25 cellular contexts compared by ENCODE assay signal in the genomic region with DNA sequence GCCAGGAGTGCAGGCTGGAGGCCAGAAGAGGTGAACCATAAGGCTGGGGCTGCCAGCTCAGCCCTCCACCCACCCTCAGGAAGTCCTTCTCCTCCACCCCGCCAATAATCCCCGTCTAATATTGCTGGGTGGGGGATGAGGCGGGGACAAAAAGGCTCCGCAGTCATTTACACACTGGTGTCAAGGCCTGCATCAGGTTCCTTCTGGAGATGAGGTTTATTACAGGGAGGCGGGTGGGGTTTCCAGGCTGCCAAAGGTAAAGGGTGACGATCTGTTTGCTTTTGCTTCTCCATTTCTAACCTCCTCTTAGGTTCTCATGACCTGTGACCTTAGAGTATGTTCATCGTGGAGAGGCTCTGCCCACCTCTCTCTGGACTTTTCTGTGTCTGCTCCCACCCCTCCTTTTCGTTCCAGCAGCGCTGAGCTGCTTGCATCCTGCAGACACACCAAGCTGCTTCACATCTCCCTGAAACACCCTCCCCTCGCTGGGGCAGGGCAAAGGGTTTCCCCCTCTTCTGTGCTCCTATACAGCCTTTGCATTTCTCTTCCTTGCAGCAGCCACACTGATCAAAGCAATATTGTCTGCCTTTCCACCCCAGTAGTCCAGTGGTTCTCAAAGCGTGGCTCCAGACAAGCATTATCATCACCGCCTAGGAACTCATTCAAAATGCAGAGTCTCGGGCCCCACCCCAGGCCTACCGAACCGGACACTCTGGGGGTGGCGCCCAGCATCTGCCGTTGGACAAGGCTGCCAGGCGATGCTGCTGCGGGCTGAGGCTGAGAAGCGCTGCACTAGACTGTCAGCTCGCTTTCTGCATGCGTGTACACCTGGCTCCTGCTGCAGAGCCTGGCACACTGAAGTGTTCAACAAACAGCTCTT. TPM values are rescaled to one million over a fixed set of nuclear protein-coding genes. Genes with fewer than 3 reads are reported as not detected.
DNase-seq lines count a peak whose midpoint lies in the region; ATAC-seq, FAIRE-seq and TF ChIP-seq lines count a peak whose summit lies in the region.
"Had no signal": no experiment of that assay in that cellular context is flagged by ENCODE, and none has a peak within 500 bp of the region (broad histone marks: within the 10 kb centered on the region; RNA-seq: fewer than 3 reads in every experiment).

No MANE protein-coding gene starts in this region.

- FAIRE-seq in GM12891 (lab: Jason Lieb, UNC), result peak; percentile 82
- FAIRE-seq: colon had no signal

- no peak for ATAC-seq in GM18861 (IDR thresholded peaks at IDR 0.05; ENCODE audit: unreplicated experiment)
- ATAC-seq in HG02938 (IDR thresholded peaks at IDR 0.05; ENCODE audit: unreplicated experiment), result no peak
- no peak for ATAC-seq in stimulated activated naive B cell treated with anti-CD40 and anti-IgM and Interleukin-4, amounts not matched to agents 10 μg/mL and 1 μg/mL and 100 μg/mL, for 72 hours (replicated peaks)
- ATAC-seq: effector memory CD8-positive, alpha-beta T cell; esophagus mucosa; stimulated activated naive CD8-positive, alpha-beta T cell treated with anti-CD3 and anti-CD28 coated beads, Interleukin-15, Interleukin-2, amounts not matched to agents 100 U/mL and 50 U/mL, for 24 hours had no signal

- intact Hi-C loops in sigmoid colon (cut with DNase I), result no loop called here

- H3K4me2 ChIP-seq in OCI-LY3 (ENCODE audit: low read length) (peak overlapping the region; percentile 67), hepatocyte (peak overlapping the region; percentile 48)
- H3K4me2 ChIP-seq: SK-N-SH, smooth muscle cell had no signal

- no peaks in the 10 kb centered on the region for H3K9me2 ChIP-seq in hepatocyte (replicated peaks; ENCODE audit: insufficient read depth)
- H3K9me2 ChIP-seq: SK-N-SH had no signal

- no peaks in the 10 kb centered on the region for H3K36me3 Mint-ChIP-seq in stimulated activated naive B cell treated with anti-CD40 and anti-IgM and Interleukin-4, amounts not matched to agents 10 μg/mL and 1 μg/mL and 100 μg/mL, for 72 hours

- H3K79me2 ChIP-seq in OCI-LY3 (ENCODE audit: low read length) (no peaks in the 10 kb centered on the region), hepatocyte (no peaks in the 10 kb centered on the region)

- DNase-seq in GM12891 (ENCODE audit: insufficient read length, low spot score) (no peak), hepatocyte (ENCODE audit: low spot score) (no peak), sigmoid colon (peak; percentile 38)
- DNase-seq in stimulated activated naive B cell treated with anti-CD40 and anti-IgM and Interleukin-4, amounts not matched to agents 10 μg/mL and 1 μg/mL and 100 μg/mL, for 72 hours, result no peak
- DNase-seq: activated CD4-positive, alpha-beta T cell treated with anti-CD3 and anti-CD28 coated beads, Interleukin-2, amount 50 U/mL, for 1 hour; activated effector memory CD4-positive, alpha-beta T cell treated with Interleukin-2 at 50 U/mL for 16 hours; effector memory CD8-positive, alpha-beta T cell; EL; foreskin melanocyte; immature natural killer cell; NCI-H1048; NCI-H187 treated with DMSO at 0.1 percent for 48 hours; NCI-H345; RPMI8226; SK-N-SH; stimulated activated CD4-positive, alpha-beta T cell treated with anti-CD3 and anti-CD28 coated beads, Interleukin-4, amount 100 ng/mL, for 1 hour; stimulated activated naive CD8-positive, alpha-beta T cell treated with anti-CD3 and anti-CD28 coated beads, Interleukin-15, Interleukin-2, amounts not matched to agents 100 U/mL and 50 U/mL, for 24 hours; tibial artery had no signal

- H2AFZ ChIP-seq in OCI-LY3 (ENCODE audit: low read depth, low read length), result no peak overlapping the region
- no peak overlapping the region for H2AFZ ChIP-seq in hepatocyte

- H3K9ac ChIP-seq in OCI-LY3 (ENCODE audit: low read length), result no peak overlapping the region
- H3K9ac ChIP-seq: SK-N-SH had no signal

- peaks cover 0 to 5% of the 10 kb centered on the region in 2 donors for H3K4me1 Mint-ChIP-seq in stimulated activated naive B cell treated with anti-CD40 and anti-IgM and Interleukin-4, amounts not matched to agents 10 μg/mL and 1 μg/mL and 100 μg/mL, for 72 hours
- H3K4me1 Mint-ChIP-seq: immature natural killer cell had no signal

- no peaks in the 10 kb centered on the region for H3K9me3 Mint-ChIP-seq in stimulated activated naive B cell treated with anti-CD40 and anti-IgM and Interleukin-4, amounts not matched to agents 10 μg/mL and 1 μg/mL and 100 μg/mL, for 72 hours
- H3K9me3 Mint-ChIP-seq: effector memory CD8-positive, alpha-beta T cell; immature natural killer cell had no signal

- no peak for TF ChIP-seq CTCF in OCI-LY3 (IDR thresholded peaks at IDR 0.05; ENCODE audit: low read depth, low read length)
- no peak for TF ChIP-seq CTCF in hepatocyte (IDR thresholded peaks at IDR 0.05; ENCODE audit: poor library complexity)
- TF ChIP-seq CTCF in sigmoid colon (IDR thresholded peaks at IDR 0.05), result no peak

- H3K4me1 ChIP-seq in OCI-LY3 (ENCODE audit: low read length) (peaks cover 11% of the 10 kb centered on the region), hepatocyte (ENCODE audit: insufficient read depth) (no peaks in the 10 kb centered on the region), sigmoid colon (no peaks in the 10 kb centered on the region)

- TF ChIP-seq POLR2A in GM12891 (IDR thresholded peaks at IDR 0.05; ENCODE audit: low read depth, low read length), result no peak
- TF ChIP-seq POLR2A in sigmoid colon (IDR thresholded peaks at IDR 0.05), result no peak

- H3K9me3 ChIP-seq in OCI-LY3 (ENCODE audit: insufficient read depth, low read length) (no peaks in the 10 kb centered on the region), hepatocyte (ENCODE audit: low read depth) (no peaks in the 10 kb centered on the region), sigmoid colon (no peaks in the 10 kb centered on the region)
- H3K9me3 ChIP-seq: SK-N-SH, tibial artery had no signal

- H3K27ac ChIP-seq in OCI-LY3 (ENCODE audit: low read length) (no peak overlapping the region), hepatocyte (peak overlapping the region; percentile 44), sigmoid colon (no peak overlapping the region)
- H3K27ac ChIP-seq: tibial artery had no signal

- no peak for TF ChIP-seq EP300 in sigmoid colon (IDR thresholded peaks at IDR 0.05)

- H3K36me3 ChIP-seq in OCI-LY3 (replicated peaks; ENCODE audit: low read depth, low read length), result no peaks in the 10 kb centered on the region
- no peaks in the 10 kb centered on the region for H3K36me3 ChIP-seq in hepatocyte (replicated peaks; ENCODE audit: insufficient read depth, low read depth)
- no peaks in the 10 kb centered on the region for H3K36me3 ChIP-seq in sigmoid colon
- H3K36me3 ChIP-seq: tibial artery had no signal

- no peak overlapping the region for H3K27ac Mint-ChIP-seq in stimulated activated naive B cell treated with anti-CD40 and anti-IgM and Interleukin-4, amounts not matched to agents 10 μg/mL and 1 μg/mL and 100 μg/mL, for 72 hours
- H3K27ac Mint-ChIP-seq: effector memory CD8-positive, alpha-beta T cell; immature natural killer cell had no signal

- H3K4me3 ChIP-seq in OCI-LY3 (ENCODE audit: low read length) (peak overlapping the region; percentile 56), hepatocyte (no peak overlapping the region), sigmoid colon (no peak overlapping the region)
- H3K4me3 ChIP-seq: smooth muscle cell, tibial artery had no signal

- peaks cover 14% of the 10 kb centered on the region for H3K27me3 ChIP-seq in OCI-LY3 (ENCODE audit: low read depth, low read length)
- no peaks in the 10 kb centered on the region for H3K27me3 ChIP-seq in hepatocyte
- H3K27me3 ChIP-seq in sigmoid colon, result no peaks in the 10 kb centered on the region
- H3K27me3 ChIP-seq: tibial artery had no signal

- H4K20me1 ChIP-seq in OCI-LY3 (ENCODE audit: insufficient read depth, low read length), result no peaks in the 10 kb centered on the region
- H4K20me1 ChIP-seq in hepatocyte (ENCODE audit: insufficient read depth, poor library complexity, severe bottlenecking), result no peaks in the 10 kb centered on the region

- 76% methylated on average over 22 of the region's 22 CpGs for WGBS in hepatocyte (ENCODE audit: low lambda C conversion rate, missing lambda C conversion rate)
- 13 to 64% methylated on average over 22 of the region's 22 CpGs for WGBS in sigmoid colon, 2 donors

- peaks cover 9 to 10% of the 10 kb centered on the region in 2 donors for H3K27me3 Mint-ChIP-seq in stimulated activated naive B cell treated with anti-CD40 and anti-IgM and Interleukin-4, amounts not matched to agents 10 μg/mL and 1 μg/mL and 100 μg/mL, for 72 hours

- H3K4me3 Mint-ChIP-seq in stimulated activated naive B cell treated with anti-CD40 and anti-IgM and Interleukin-4, amounts not matched to agents 10 μg/mL and 1 μg/mL and 100 μg/mL, for 72 hours, result no peak overlapping the region
- H3K4me3 Mint-ChIP-seq: effector memory CD8-positive, alpha-beta T cell; immature natural killer cell had no signal

TF ChIP-seq in GM12891, 5 proteins besides CTCF, POLR2A, EP300 and RAD21:
- TF ChIP-seq SPI1 (IDR thresholded peaks at IDR 0.05; ENCODE audit: low read depth, low read length) (no peak), POLR2AphosphoS5 (IDR thresholded peaks at IDR 0.05; ENCODE audit: low read depth, low read length) (no peak), POU2F2 (IDR thresholded peaks at IDR 0.05; ENCODE audit: low read depth, low read length) (no peak), TAF1 (IDR thresholded peaks at IDR 0.05; ENCODE audit: low read depth, low read length) (no peak), PAX5 (IDR thresholded peaks at IDR 0.05; ENCODE audit: insufficient read depth, low read length, severe bottlenecking) (no peak)

RNA-seq across cellular contexts. Expression of a gene that starts 26.6 kb away (rescaled TPM):
- polyA plus RNA-seq in GM12891 (2012; ENCODE audit: low read depth, missing spikeins), result not detected
- total RNA-seq in hepatocyte (9.5 and 13.8 TPM in 2 replicates), sigmoid colon (1 to 10 TPM in 2 of 4 donors, under 1 TPM in 2; 0.14 to 2.2 (median 1.3) TPM)
- polyA plus RNA-seq in hepatocyte (16.6 and 23.5 TPM in 2 replicates), sigmoid colon (10 to 100 TPM; 21.0 to 76.2 (median 29.4) TPM)
- total RNA-seq: T-helper 2 cell treated with Interferon-gamma antibody and Interleukin-4, amounts not matched to agents 100 ng/mL and 5 ng/mL, for 36 hours had no signal
- polyA plus RNA-seq: immature natural killer cell had no signal
